1 cellular context compared by ENCODE assay signal in the genomic region with DNA sequence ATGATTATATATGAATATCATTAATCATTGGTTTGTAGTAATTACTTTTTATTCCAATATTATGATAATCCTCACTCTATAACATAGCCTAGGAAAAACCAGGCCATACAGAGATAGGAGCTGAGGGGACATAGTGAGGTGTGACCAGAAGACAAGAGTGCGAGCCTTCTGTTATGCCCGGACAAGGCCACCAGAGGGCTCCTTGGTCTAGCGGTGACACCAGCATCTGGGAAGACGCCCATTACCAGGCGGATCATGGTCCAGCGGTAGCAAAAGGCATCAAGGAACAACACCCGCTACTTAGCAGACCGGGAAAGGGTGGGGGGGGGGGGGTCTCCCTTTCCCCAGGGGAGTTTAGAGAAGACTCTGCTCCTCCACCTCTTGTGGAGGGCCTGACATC.
TF ChIP-seq lines count a peak whose summit lies in the region.

No MANE protein-coding gene starts in this region.

TF ChIP-seq in IMR-90, 13 proteins besides CTCF, POLR2A, EP300 and RAD21:
- peak; percentile 38; the same call in 1 of the 2 replicates for TF ChIP-seq SMC3 (IDR thresholded peaks at IDR 0.05; ENCODE audit: low read depth, low read length)
